Comparison of ENCODE assay signal across 8 cellular contexts in the genomic region with DNA sequence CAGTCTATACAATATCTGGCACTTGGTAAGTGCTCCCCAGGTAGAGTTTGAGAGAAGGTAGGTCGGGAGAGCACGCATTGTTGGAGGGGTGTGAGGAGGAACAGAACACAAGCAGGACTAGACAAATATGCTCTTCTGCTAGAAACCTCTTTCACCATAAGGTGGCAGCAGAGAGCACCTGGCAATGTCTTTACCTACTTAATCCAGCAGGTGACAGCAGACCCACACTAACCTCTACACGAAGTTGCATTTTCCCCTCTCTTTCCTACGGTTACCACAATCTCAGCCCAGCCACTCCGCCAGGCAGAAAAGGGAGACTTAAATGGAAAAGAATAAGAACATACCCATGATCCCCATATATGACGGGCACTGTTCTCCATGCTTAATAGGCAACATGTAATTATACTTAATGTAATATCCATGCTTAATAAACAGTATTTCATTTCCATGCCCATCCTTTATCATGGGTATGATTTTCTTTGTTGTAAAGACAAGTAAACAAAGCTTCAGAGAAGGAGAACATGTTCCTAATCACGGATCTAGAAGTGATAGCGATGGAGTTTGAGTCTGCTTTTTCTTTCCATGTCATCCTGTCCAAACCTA. TPM values are rescaled to one million over a fixed set of nuclear protein-coding genes. Genes with fewer than 3 reads are reported as not detected.
DNase-seq lines count a peak whose midpoint lies in the region; ATAC-seq, FAIRE-seq and TF ChIP-seq lines count a peak whose summit lies in the region.

No MANE protein-coding gene starts in this region.

- H3K27ac Mint-ChIP-seq in activated naive CD4-positive, alpha-beta T cell treated with anti-CD3 and anti-CD28 coated beads, Interleukin-2, amount 50 U/mL, for 72 hours: no peak overlapping the region

- no peaks in the 10 kb centered on the region for H3K36me3 ChIP-seq in A673 (ENCODE audit: insufficient read depth, low read length, poor library complexity, severe bottlenecking)

- POLR2A ChIA-PET in A673 (lab: Charles Lee; ENCODE audit: low non-redundant PET): no interaction called here

- peaks cover 0 to 9% of the 10 kb centered on the region in 2 donors for H3K9me3 Mint-ChIP-seq in activated naive CD4-positive, alpha-beta T cell treated with anti-CD3 and anti-CD28 coated beads, Interleukin-2, amount 50 U/mL, for 72 hours

- FAIRE-seq in urothelium cell line (lab: Jason Lieb, UNC): peak; percentile 52

- H3K4me3 ChIP-seq in A673 (ENCODE audit: low read depth, low read length, poor library complexity, severe bottlenecking): no peak overlapping the region

- H3K36me3 Mint-ChIP-seq in activated naive CD4-positive, alpha-beta T cell treated with anti-CD3 and anti-CD28 coated beads, Interleukin-2, amount 50 U/mL, for 72 hours: peaks cover 0 to 15% of the 10 kb centered on the region in 2 donors

- peak; percentile 63 for DNase-seq in A673 (ENCODE audit: low spot score)
- peak; percentile 40 for DNase-seq in NCI-H1092 (lab: John Stamatoyannopoulos, UW)
- DNase-seq in SKM-1 treated with dmso at 0.1 percent for 144 hours (lab: John Stamatoyannopoulos, UW; ENCODE audit: unreplicated experiment): peak; percentile 63
- DNase-seq in activated naive CD4-positive, alpha-beta T cell treated with anti-CD3 and anti-CD28 coated beads, Interleukin-2, amount 50 U/mL, for 72 hours (ENCODE audit: low spot score in 2 of 2): peak in 1 of 2 donors; percentile 79
- DNase-seq in head of caudate nucleus: peak; percentile 6 to 90 (median 68)
- DNase-seq in posterior cingulate gyrus: peak in 6 of 10 donors; percentile 32 to 88 (median 60)
- DNase-seq in urothelium cell line (ENCODE audit: low spot score): peak; percentile 76

- no peak overlapping the region for H3K27ac ChIP-seq in A673 (ENCODE audit: low read depth, low read length, poor library complexity, severe bottlenecking)

- H3K9me3 ChIP-seq in A673 (ENCODE audit: low read depth, low read length, poor library complexity, severe bottlenecking): no peaks in the 10 kb centered on the region

- H3K4me1 ChIP-seq in A673 (ENCODE audit: insufficient read depth, low read length, poor library complexity, severe bottlenecking): no peaks in the 10 kb centered on the region

- CTCF ChIA-PET in A673 (lab: Charles Lee): interaction anchor here (2.5 kb wide), 1 partner anchor 161 kb away, joined by 7 read pairs; no protein-coding TSS in a partner anchor

- TF ChIP-seq CTCF in A673 (conservative IDR thresholded peaks at IDR 0.05; ENCODE audit: low read depth, low read length): peak; percentile 83

- H3K27me3 ChIP-seq in A673 (replicated peaks; ENCODE audit: insufficient read depth, low read depth, low read length, poor library complexity): no peaks in the 10 kb centered on the region

- intact Hi-C loops in A673 (cut with micrococcal nuclease; ENCODE audit: unreplicated experiment): loop anchor here (1.0 kb wide), 1 partner anchor 161 kb away; no protein-coding TSS in a partner anchor
- intact Hi-C loops in head of caudate nucleus (cut with DNase I): loop anchor here (5.0 kb wide), 1 partner anchor 162 kb away; the partner anchor contains the start of gene CCL1
- intact Hi-C loops in posterior cingulate gyrus (cut with DNase I): loop anchor here (1.0 to 10.0 kb wide), 3 partner anchors 55 to 161 kb away; partner anchors contain the start of gene CCL2

- BruUV-seq in A673 (replicated peaks; lab: Mats Ljungman, UMichigan): no TSS peak

- ATAC-seq in GM18520 (IDR thresholded peaks at IDR 0.05; ENCODE audit: unreplicated experiment): peak; percentile 53
- peak; percentile 49 to 59 for ATAC-seq in activated naive CD4-positive, alpha-beta T cell treated with anti-CD3 and anti-CD28 coated beads, Interleukin-2, amount 50 U/mL, for 72 hours

RNA-seq across cellular contexts. Expression of gene CCL2, which starts 55.1 kb away (rescaled TPM):
- 3.7 and 3.9 TPM in 2 replicates for total RNA-seq in A673 (2021)
- total RNA-seq in activated naive CD4-positive, alpha-beta T cell treated with anti-CD3 and anti-CD28 coated beads, Interleukin-2, amount 50 U/mL, for 72 hours: not detected
